Comparison of ENCODE assay signal across 8 cellular contexts in genomic region chr6:30884521-30885480, GRCh38. TPM values are rescaled to one million over a fixed set of nuclear protein-coding genes. Genes with fewer than 3 reads are reported as not detected.
DNase-seq lines count a peak whose midpoint lies in the region; ATAC-seq and TF ChIP-seq lines count a peak whose summit lies in the region.

No MANE protein-coding gene starts in this region.

- peak overlapping the region; percentile 80 for H3K9ac ChIP-seq in skeletal muscle satellite cell (ENCODE audit: low read depth, low read length)

- H3K4me2 ChIP-seq in skeletal muscle satellite cell (ENCODE audit: low read length): peak overlapping the region; percentile 90

- H3K4me1 ChIP-seq in SJSA1 (replicated peaks): peaks cover 44% of the 10 kb centered on the region
- peaks cover 51% of the 10 kb centered on the region for H3K4me1 ChIP-seq in skeletal muscle satellite cell (ENCODE audit: control insufficient read depth, insufficient read depth, low read length)

- no peaks in the 10 kb centered on the region for H3K9me3 ChIP-seq in SJSA1 (replicated peaks)
- no peaks in the 10 kb centered on the region for H3K9me3 ChIP-seq in skeletal muscle satellite cell (replicated peaks; ENCODE audit: low read length)

- H3K27ac ChIP-seq in SJSA1: no peak overlapping the region

- H3K4me3 ChIP-seq in AG09309 (ENCODE audit: control insufficient read depth, low read depth, low read length) (peak overlapping the region; percentile 70), SJSA1 (peak overlapping the region; percentile 53), skeletal muscle satellite cell (ENCODE audit: low read length) (peak overlapping the region; percentile 80)

- peaks cover 6% of the 10 kb centered on the region; the same call in 1 of the 2 replicates for H3K36me3 ChIP-seq in SJSA1
- no peaks in the 10 kb centered on the region for H3K36me3 ChIP-seq in skeletal muscle satellite cell (ENCODE audit: insufficient read depth, low read length)

- no peak for TF ChIP-seq CTCF in AG09309 (IDR thresholded peaks at IDR 0.05; ENCODE audit: control insufficient read depth, insufficient read depth, low read depth, low read length, missing control alignments)

- H3K27me3 ChIP-seq in SJSA1 (replicated peaks) (no peaks in the 10 kb centered on the region), skeletal muscle satellite cell (ENCODE audit: control insufficient read depth, insufficient read depth, low read length) (no peaks in the 10 kb centered on the region)

- DNase-seq in AG09309 (ENCODE audit: low read depth): no peak
- peak in 1 of 2 experiments; percentile 41 for DNase-seq in SJSA1 (ENCODE audit: low read depth in 1 of 2, low spot score in 2 of 2)
- DNase-seq in T47D (ENCODE audit: low read depth in 1 of 2, low spot score in 1 of 2): peak; percentile 51 to 76
- peak; percentile 44 for DNase-seq in iris pigment epithelial cell (ENCODE audit: low read depth)
- DNase-seq in foreskin melanocyte: no peak

- in situ Hi-C loops in T47D (cut with HindIII; ENCODE audit: low pct_unique_long_range_greater_than_20kb, low sequenced_read_pairs): no loop called here

- ATAC-seq in GM21390 (IDR thresholded peaks at IDR 0.05; ENCODE audit: unreplicated experiment) (peak; percentile 32), GM19467 (IDR thresholded peaks at IDR 0.05; ENCODE audit: unreplicated experiment) (no peak)

RNA-seq across cellular contexts. Expression of gene DDR1, which starts 0.5 kb away (rescaled TPM):
- 17.0 and 18.2 TPM in 2 replicates for total RNA-seq in SJSA1 (2014; rRNA removed; shearing (Covaris generic))
- total RNA-seq in skeletal muscle satellite cell (2012; rRNA removed): 3.8 and 3.9 TPM in 2 replicates

RNA-seq across cellular contexts. Expression of gene GTF2H4, which starts 23.2 kb away (rescaled TPM):
- total RNA-seq in SJSA1 (2014; rRNA removed; shearing (Covaris generic)): 13.4 and 17.7 TPM in 2 replicates
- total RNA-seq in skeletal muscle satellite cell (2012; rRNA removed): 6.3 and 7.0 TPM in 2 replicates

RNA-seq across cellular contexts. Expression of gene VARS2, which starts 29.2 kb away (rescaled TPM):
- total RNA-seq in SJSA1 (2014; rRNA removed; shearing (Covaris generic)): 21.2 and 28.9 TPM in 2 replicates
- total RNA-seq in skeletal muscle satellite cell (2012; rRNA removed): 13.9 and 15.9 TPM in 2 replicates

RNA-seq across cellular contexts. Expression of gene SFTA2, which starts 47.2 kb away (rescaled TPM):
- not detected in 2 replicates for total RNA-seq in SJSA1 (2014; rRNA removed; shearing (Covaris generic))
- total RNA-seq in skeletal muscle satellite cell (2012; rRNA removed): not detected in 2 replicates

RNA-seq across cellular contexts. Expression of gene MUCL3, which starts 56.0 kb away (rescaled TPM):
- not detected in 2 replicates for total RNA-seq in SJSA1 (2014; rRNA removed; shearing (Covaris generic))
- total RNA-seq in skeletal muscle satellite cell (2012; rRNA removed): not detected in 2 replicates

Comparison
In these comparisons a context has a peak if more than half of its experiments do, and no peak if none do; other contexts are left out.
1. DNase-seq: peak in T47D (2 of 2) and iris pigment epithelial cell (single experiment); none in AG09309 (single experiment) and foreskin melanocyte (single experiment).
2. Peak in every context shown above with its lines, with median percentiles within 50 percentile points of each other: H3K4me3 ChIP-seq.